Comparison of ENCODE assay signal across 30 cellular contexts in genomic region chr4:22492987-22493386, GRCh38.
"Had no signal": no experiment of that assay in that cellular context is flagged by ENCODE, and none has a peak within 500 bp of the region (broad histone marks: within the 10 kb centered on the region; RNA-seq: fewer than 3 reads in every experiment).

No MANE protein-coding gene starts in this region.

- H3K4me1 Mint-ChIP-seq: stimulated activated effector memory CD8-positive, alpha-beta T cell treated with anti-CD3 and anti-CD28 coated beads, Interleukin-12 subunit alpha, Interleukin-12 subunit beta, amount 100 ng/mL, for 72 hours had no signal

- H3K9me3 Mint-ChIP-seq: immature natural killer cell; stimulated activated naive CD8-positive, alpha-beta T cell treated with anti-CD3 and anti-CD28 coated beads, Interleukin-15, Interleukin-2, amounts not matched to agents 100 ng/mL and 50 ng/mL, for 24 hours had no signal

- FAIRE-seq: islet of Langerhans, kidney, pancreas, small intestine had no signal

- H3K27ac Mint-ChIP-seq: naive thymus-derived CD8-positive, alpha-beta T cell; nephron; stimulated activated effector memory CD8-positive, alpha-beta T cell treated with anti-CD3 and anti-CD28 coated beads, Interleukin-12 subunit alpha, Interleukin-12 subunit beta, amount 100 ng/mL, for 72 hours; stimulated activated naive CD8-positive, alpha-beta T cell treated with anti-CD3 and anti-CD28 coated beads, Interleukin-15, Interleukin-2, amounts not matched to agents 100 ng/mL and 50 ng/mL, for 24 hours; type B pancreatic cell had no signal

- H3K9me3 ChIP-seq: left lung, lower lobe of right lung, pancreas, prostate gland, sigmoid colon, spleen, suprapubic skin, thoracic aorta, tibial artery, uterus had no signal

- H3K36me3 Mint-ChIP-seq: stimulated activated effector memory CD8-positive, alpha-beta T cell treated with anti-CD3 and anti-CD28 coated beads, Interleukin-12 subunit alpha, Interleukin-12 subunit beta, amount 100 ng/mL, for 72 hours had no signal

- H3K27ac ChIP-seq: left lung, lower lobe of right lung, pancreas, prostate gland, spleen, suprapubic skin, thoracic aorta, tibial artery, uterus had no signal

- ATAC-seq: left lung; lower lobe of right lung; naive thymus-derived CD8-positive, alpha-beta T cell; pancreas; right cardiac atrium; stimulated activated effector memory CD8-positive, alpha-beta T cell treated with anti-CD3 and anti-CD28 coated beads, Interleukin-12 subunit alpha, Interleukin-12 subunit beta, amount 100 ng/mL, for 72 hours had no signal

- H3K36me3 ChIP-seq: left lung, lower lobe of right lung, pancreas, prostate gland, sigmoid colon, spleen, suprapubic skin, thoracic aorta, tibial artery, uterus had no signal

- H3K4me3 ChIP-seq: left lung, lower lobe of right lung, pancreas, prostate gland, sigmoid colon, spleen, suprapubic skin, thoracic aorta, tibial artery, uterus had no signal

- H3K4me3 Mint-ChIP-seq: immature natural killer cell; naive thymus-derived CD8-positive, alpha-beta T cell; nephron; neural crest cell; stimulated activated effector memory CD8-positive, alpha-beta T cell treated with anti-CD3 and anti-CD28 coated beads, Interleukin-12 subunit alpha, Interleukin-12 subunit beta, amount 100 ng/mL, for 72 hours; stimulated activated naive CD8-positive, alpha-beta T cell treated with anti-CD3 and anti-CD28 coated beads, Interleukin-15, Interleukin-2, amounts not matched to agents 100 ng/mL and 50 ng/mL, for 24 hours; type B pancreatic cell had no signal

- DNase-seq: hypothalamus; immature natural killer cell; kidney; left colon; left lung; lower lobe of right lung; mammary epithelial cell; mesenchymal stem cell; naive thymus-derived CD8-positive, alpha-beta T cell; nucleus accumbens; pancreas; posterior cingulate gyrus; retina; right cardiac atrium; sigmoid colon; small intestine; spleen; stimulated activated CD4-positive, alpha-beta T cell treated with anti-CD3 and anti-CD28 coated beads, Interleukin-4, amount 100 ng/mL, for 24 hours; stimulated activated naive CD4-positive, alpha-beta T cell; tibial artery; uterus had no signal

- H3K27me3 ChIP-seq: left lung, pancreas, sigmoid colon, spleen, suprapubic skin, tibial artery, uterus had no signal

- H3K27me3 Mint-ChIP-seq: naive thymus-derived CD8-positive, alpha-beta T cell; stimulated activated naive CD8-positive, alpha-beta T cell treated with anti-CD3 and anti-CD28 coated beads, Interleukin-15, Interleukin-2, amounts not matched to agents 100 ng/mL and 50 ng/mL, for 24 hours; type B pancreatic cell had no signal

- H3K4me1 ChIP-seq: left lung, lower lobe of right lung, spleen, suprapubic skin, uterus had no signal
